ENCODE assay signal across 8 cellular contexts in genomic region chr7:129948877-129949291, GRCh38.
DNase-seq lines count a peak whose midpoint lies in the region; ATAC-seq lines count a peak whose summit lies in the region.

No MANE protein-coding gene starts in this region.

- H3K27me3 ChIP-seq in layer of hippocampus (ENCODE audit: control insufficient read depth, insufficient read depth, low read length) = no peaks in the 10 kb centered on the region

- peak; percentile 41 for ATAC-seq in HG03039 (IDR thresholded peaks at IDR 0.05; ENCODE audit: unreplicated experiment)

- H3K27ac ChIP-seq in cingulate gyrus (ENCODE audit: low read depth, low read length) (peak overlapping the region; percentile 85), layer of hippocampus (ENCODE audit: low read depth, low read length) (peak overlapping the region; percentile 98)

- DNase-seq in SIG-M5 treated with dmso at 0.1 percent for 504 hours (lab: John Stamatoyannopoulos, UW; ENCODE audit: unreplicated experiment) = peak; percentile 84
- no peak for DNase-seq in SIG-M5 (lab: John Stamatoyannopoulos, UW)
- peak; percentile 81 for DNase-seq in NCI-H2171 treated with DMSO at 0.1 percent for 48 hours (lab: John Stamatoyannopoulos, UW)
- peak; percentile 49 to 58 for DNase-seq in activated CD4-positive, alpha-beta T cell treated with anti-CD3 and anti-CD28 coated beads for 24 hours (ENCODE audit: low read depth in 2 of 2)
- peak; percentile 37 to 63 (median 50) for DNase-seq in stimulated activated CD4-positive, alpha-beta T cell treated with anti-CD3 and anti-CD28 coated beads, Interleukin-1b, Interleukin-23, amount 100 ng/mL, for 24 hours (ENCODE audit: low read depth in 4 of 4, low spot score in 1 of 4)
